ENCODE assay signal across 1 cellular context in the genomic region with DNA sequence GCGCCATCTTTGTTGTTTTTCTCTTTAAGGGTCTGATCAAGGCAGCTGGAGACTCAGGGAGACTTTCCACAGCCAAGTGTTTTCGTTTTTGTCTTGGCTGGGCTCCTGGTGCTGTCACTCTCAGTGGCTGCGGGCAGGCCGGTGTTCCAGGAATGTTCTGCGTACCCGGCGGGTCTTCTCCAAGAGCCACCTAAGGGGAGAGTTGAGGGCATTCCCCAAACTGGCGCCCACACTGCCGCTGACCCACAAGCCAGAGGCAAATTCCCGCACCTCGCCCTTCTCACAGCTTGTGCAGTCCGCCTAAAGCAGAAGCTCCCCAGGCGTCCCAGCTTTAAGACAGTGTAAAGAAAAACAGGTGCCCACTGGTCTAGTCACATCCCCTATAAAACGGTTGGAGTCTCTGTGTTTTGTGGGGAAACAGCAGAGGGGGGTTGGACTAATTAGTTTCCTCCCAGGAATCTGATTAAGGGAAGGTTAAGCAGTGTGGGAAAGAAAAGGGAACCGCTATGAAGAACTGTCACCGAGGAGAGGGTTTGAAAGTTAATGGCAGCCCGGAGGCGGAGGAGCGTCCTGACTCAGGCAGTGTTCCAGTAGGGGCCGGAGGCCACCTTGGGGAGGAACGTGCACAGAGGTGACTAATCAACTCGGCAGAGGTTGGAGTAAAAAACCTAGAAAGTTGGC.
TF ChIP-seq lines count a peak whose summit lies in the region.

No MANE protein-coding gene starts in this region.

TF ChIP-seq in HepG2, 621 proteins besides CTCF, POLR2A, EP300 and RAD21 (continued from another document):
- TF ChIP-seq, protein P1, sequence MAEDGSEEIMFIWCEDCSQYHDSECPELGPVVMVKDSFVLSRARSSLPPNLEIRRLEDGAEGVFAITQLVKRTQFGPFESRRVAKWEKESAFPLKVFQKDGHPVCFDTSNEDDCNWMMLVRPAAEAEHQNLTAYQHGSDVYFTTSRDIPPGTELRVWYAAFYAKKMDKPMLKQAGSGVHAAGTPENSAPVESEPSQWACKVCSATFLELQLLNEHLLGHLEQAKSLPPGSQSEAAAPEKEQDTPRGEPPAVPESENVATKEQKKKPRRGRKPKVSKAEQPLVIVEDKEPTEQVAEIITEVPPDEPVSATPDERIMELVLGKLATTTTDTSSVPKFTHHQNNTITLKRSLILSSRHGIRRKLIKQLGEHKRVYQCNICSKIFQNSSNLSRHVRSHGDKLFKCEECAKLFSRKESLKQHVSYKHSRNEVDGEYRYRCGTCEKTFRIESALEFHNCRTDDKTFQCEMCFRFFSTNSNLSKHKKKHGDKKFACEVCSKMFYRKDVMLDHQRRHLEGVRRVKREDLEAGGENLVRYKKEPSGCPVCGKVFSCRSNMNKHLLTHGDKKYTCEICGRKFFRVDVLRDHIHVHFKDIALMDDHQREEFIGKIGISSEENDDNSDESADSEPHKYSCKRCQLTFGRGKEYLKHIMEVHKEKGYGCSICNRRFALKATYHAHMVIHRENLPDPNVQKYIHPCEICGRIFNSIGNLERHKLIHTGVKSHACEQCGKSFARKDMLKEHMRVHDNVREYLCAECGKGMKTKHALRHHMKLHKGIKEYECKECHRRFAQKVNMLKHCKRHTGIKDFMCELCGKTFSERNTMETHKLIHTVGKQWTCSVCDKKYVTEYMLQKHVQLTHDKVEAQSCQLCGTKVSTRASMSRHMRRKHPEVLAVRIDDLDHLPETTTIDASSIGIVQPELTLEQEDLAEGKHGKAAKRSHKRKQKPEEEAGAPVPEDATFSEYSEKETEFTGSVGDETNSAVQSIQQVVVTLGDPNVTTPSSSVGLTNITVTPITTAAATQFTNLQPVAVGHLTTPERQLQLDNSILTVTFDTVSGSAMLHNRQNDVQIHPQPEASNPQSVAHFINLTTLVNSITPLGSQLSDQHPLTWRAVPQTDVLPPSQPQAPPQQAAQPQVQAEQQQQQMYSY (CRISPR knock-in tag; IDR thresholded peaks at IDR 0.05): no peak
- TF ChIP-seq ETV5 (CRISPR knock-in tag; IDR thresholded peaks at IDR 0.05; ENCODE audit: borderline replicate concordance) (no peak), ZNF891 (CRISPR knock-in tag; IDR thresholded peaks at IDR 0.05) (no peak), NONO (IDR thresholded peaks at IDR 0.05) (no peak), NONO (CRISPR knock-in tag; conservative IDR thresholded peaks at IDR 0.05) (no peak), NFE2 (CRISPR knock-in tag; IDR thresholded peaks at IDR 0.05) (no peak), ZNF441 (CRISPR knock-in tag; IDR thresholded peaks at IDR 0.05; ENCODE audit: borderline replicate concordance) (no peak), ZFP62 (CRISPR knock-in tag; IDR thresholded peaks at IDR 0.05) (no peak), ZSCAN21 (CRISPR knock-in tag; IDR thresholded peaks at IDR 0.05; ENCODE audit: borderline replicate concordance) (no peak), EEA1 (CRISPR knock-in tag; IDR thresholded peaks at IDR 0.05; ENCODE audit: borderline replicate concordance) (no peak), ZNF709 (CRISPR knock-in tag; IDR thresholded peaks at IDR 0.05) (no peak)
